11 cellular contexts compared by ENCODE assay signal in genomic region chr16:84732674-84733352, GRCh38. TPM values are rescaled to one million over a fixed set of nuclear protein-coding genes. Genes with fewer than 3 reads are reported as not detected.
DNase-seq lines count a peak whose midpoint lies in the region; ATAC-seq, FAIRE-seq and TF ChIP-seq lines count a peak whose summit lies in the region.
"Had no signal": no experiment of that assay in that cellular context is flagged by ENCODE, and none has a peak within 500 bp of the region (broad histone marks: within the 10 kb centered on the region; RNA-seq: fewer than 3 reads in every experiment).

No MANE protein-coding gene starts in this region.

- CTCF ChIA-PET in H1 (lab: Charles Lee; ENCODE audit: partially characterized antibody): interaction anchor here (1.3 to 13.2 kb wide), 3 partner anchors 14 to 60 kb away, joined by 4 to 137 read pairs (median 7); no protein-coding TSS in a partner anchor

- H3K23ac ChIP-seq in H1 (ENCODE audit: insufficient read length): no peak overlapping the region

- H3K9me3 Mint-ChIP-seq in neural progenitor cell: no peaks in the 10 kb centered on the region
- H3K9me3 Mint-ChIP-seq: activated naive CD4-positive, alpha-beta T cell treated with anti-CD3 and anti-CD28 coated beads for 36 hours had no signal

- ATAC-seq in DND-41 (ENCODE audit: insufficient read depth, low read depth) (no peak), HG02981 (IDR thresholded peaks at IDR 0.05; ENCODE audit: unreplicated experiment) (no peak)

- H2BK15ac ChIP-seq in H1 (ENCODE audit: low read length): no peak overlapping the region

- no peak for TF ChIP-seq EP300 in H1 (IDR thresholded peaks at IDR 0.05; ENCODE audit: borderline replicate concordance in 1 of 2, low read depth in 2 of 2, low read length in 2 of 2)

- no peak overlapping the region for H2BK12ac ChIP-seq in H1 (ENCODE audit: low read depth, low read length)

- peaks cover 23% of the 10 kb centered on the region for H3K4me1 ChIP-seq in DND-41 (ENCODE audit: insufficient read depth, low read length)
- H3K4me1 ChIP-seq in OCI-LY3 (ENCODE audit: low read length): peaks cover 46% of the 10 kb centered on the region
- H3K4me1 ChIP-seq in H1 (replicated peaks in 1 of 4; ENCODE audit: control insufficient read depth in 3 of 4, insufficient read depth in 4 of 4, low read length in 3 of 4): peaks cover 7 to 25% (median 20%) of the 10 kb centered on the region in 4 experiments
- peaks cover 14% of the 10 kb centered on the region for H3K4me1 ChIP-seq in neural progenitor cell

- peaks cover 33% of the 10 kb centered on the region for H3K4me1 Mint-ChIP-seq in neural progenitor cell

- no peaks in the 10 kb centered on the region for H3K9me3 ChIP-seq in DND-41 (ENCODE audit: insufficient read depth, low read length, severe bottlenecking)
- H3K9me3 ChIP-seq in OCI-LY3 (ENCODE audit: insufficient read depth, low read length): no peaks in the 10 kb centered on the region
- H3K9me3 ChIP-seq in H1 (ENCODE audit: insufficient read depth in 2 of 2, low read depth in 1 of 2, low read length in 1 of 2): no peaks in the 10 kb centered on the region
- no peaks in the 10 kb centered on the region for H3K9me3 ChIP-seq in neural progenitor cell (ENCODE audit: low read depth)

- no peak overlapping the region for H2BK20ac ChIP-seq in H1 (ENCODE audit: low read length)

- DNase-seq in DND-41: no peak
- DNase-seq in H1 (ENCODE audit: low read depth in 1 of 2, low spot score in 2 of 2): no peak
- DNase-seq in renal cortical epithelial cell (ENCODE audit: low read depth): peak; percentile 53
- DNase-seq in cerebellar cortex (ENCODE audit: low spot score): no peak
- no peak for DNase-seq in neural progenitor cell (ENCODE audit: low spot score)
- DNase-seq in NCI-H82 treated with DMSO at 0.1 percent for 48 hours (lab: John Stamatoyannopoulos, UW; ENCODE audit: unreplicated experiment): no peak
- DNase-seq: activated naive CD4-positive, alpha-beta T cell treated with anti-CD3 and anti-CD28 coated beads for 36 hours; NCI-H1092 had no signal

- peaks cover 10% of the 10 kb centered on the region for H3F3A ChIP-seq in neural progenitor cell (ENCODE audit: low read depth)

- H4K91ac ChIP-seq in H1 (replicated peaks; ENCODE audit: insufficient read length, low read length): no peak overlapping the region

- peak overlapping the region; percentile 44 for H4K5ac ChIP-seq in H1 (ENCODE audit: insufficient read length, low read depth, low read length)

- H4K8ac ChIP-seq in H1 (ENCODE audit: extremely low read depth, insufficient read depth, low read length): no peak overlapping the region

- H2BK120ac ChIP-seq in H1 (replicated peaks; ENCODE audit: low read depth, low read length): no peak overlapping the region

- no peak overlapping the region for H3K14ac ChIP-seq in H1 (ENCODE audit: insufficient read length)

- H3K27ac ChIP-seq in DND-41 (ENCODE audit: low read length): 0 out of 2 replicates have a peak overlapping the region, but pooled peaks have one; percentile 16
- 0 out of 2 replicates have a peak overlapping the region, but pooled peaks have one; percentile 9 for H3K27ac ChIP-seq in OCI-LY3 (ENCODE audit: low read length)
- no peak overlapping the region for H3K27ac ChIP-seq in H1 (ENCODE audit: low read depth, low read length)
- H3K27ac ChIP-seq in neural progenitor cell: no peak overlapping the region
- H3K27ac ChIP-seq: coronary artery had no signal

- H3K9ac ChIP-seq in DND-41 (ENCODE audit: low read depth, low read length) (no peak overlapping the region), OCI-LY3 (ENCODE audit: low read length) (no peak overlapping the region), H1 (replicated peaks in 1 of 4; ENCODE audit: extremely low read depth in 1 of 4, low read depth in 3 of 4, low read length in 3 of 4) (no peak overlapping the region), neural progenitor cell (no peak overlapping the region)

- no peaks in the 10 kb centered on the region for H3K23me2 ChIP-seq in H1 (ENCODE audit: low read depth, low read length)

- WGBS in H1 (ENCODE audit: extremely low coverage in 1 of 2, insufficient coverage in 1 of 2, insufficient read length in 1 of 2, insufficient replicate concordance in 2 of 2, low coverage in 1 of 2, low lambda C conversion rate in 2 of 2, missing lambda C conversion rate in 1 of 2), 2 experiments: 81% methylated on average over 9 of the region's 9 CpGs; no CpG with 5 or more reads in 1 of the 2 experiments

- H3K36me3 Mint-ChIP-seq in neural progenitor cell: peaks cover 3% of the 10 kb centered on the region

- no peak for TF ChIP-seq RAD21 in H1 (IDR thresholded peaks at IDR 0.05 in 1 of 2, conservative IDR thresholded peaks at IDR 0.05 in 1 of 2; ENCODE audit: low read depth in 2 of 2, low read length in 2 of 2)

- H4K20me1 ChIP-seq in DND-41 (ENCODE audit: insufficient read depth, low read length) (peaks cover 76% of the 10 kb centered on the region), OCI-LY3 (ENCODE audit: insufficient read depth, low read length) (peaks cover 84% of the 10 kb centered on the region), H1 (replicated peaks in 1 of 2; ENCODE audit: control insufficient read depth in 1 of 2, insufficient read depth in 2 of 2, low read length in 2 of 2) (peaks cover 16 to 21% of the 10 kb centered on the region in 2 experiments), neural progenitor cell (ENCODE audit: low read depth) (peaks cover 92% of the 10 kb centered on the region)

- no peaks in the 10 kb centered on the region for H3K79me1 ChIP-seq in H1 (ENCODE audit: low read depth, low read length)

- TF ChIP-seq CTCF in DND-41 (IDR thresholded peaks at IDR 0.05; ENCODE audit: borderline replicate concordance, extremely low read depth, low read length, poor library complexity, severe bottlenecking) (no peak), OCI-LY3 (IDR thresholded peaks at IDR 0.05; ENCODE audit: low read depth, low read length) (no peak), H1 (IDR thresholded peaks at IDR 0.05; ENCODE audit: control extremely low read depth in 1 of 3, insufficient read depth in 1 of 3, low read depth in 1 of 3, low read length in 3 of 3) (no peak), neural progenitor cell (IDR thresholded peaks at IDR 0.05) (no peak)

- H2AK5ac ChIP-seq in H1 (ENCODE audit: low read depth, low read length): no peak overlapping the region

- H3K4ac ChIP-seq in H1 (replicated peaks; ENCODE audit: insufficient read length, low read depth, low read length): no peak overlapping the region

- H3K4me2 ChIP-seq in DND-41 (ENCODE audit: insufficient read depth, low read length): no peak overlapping the region
- peak overlapping the region; percentile 49 for H3K4me2 ChIP-seq in OCI-LY3 (ENCODE audit: low read length)
- H3K4me2 ChIP-seq in H1 (ENCODE audit: insufficient read depth in 1 of 2, low read depth in 2 of 2, low read length in 2 of 2): no peak overlapping the region
- H3K4me2 ChIP-seq in neural progenitor cell: no peak overlapping the region

- H3K27ac Mint-ChIP-seq in neural progenitor cell: no peak overlapping the region
- H3K27ac Mint-ChIP-seq: activated naive CD4-positive, alpha-beta T cell treated with anti-CD3 and anti-CD28 coated beads for 36 hours had no signal

- H3K36me3 ChIP-seq in DND-41 (ENCODE audit: insufficient read depth, low read length) (peaks cover 25% of the 10 kb centered on the region; the same call in 1 of the 2 replicates), OCI-LY3 (replicated peaks; ENCODE audit: low read depth, low read length) (peaks cover 19% of the 10 kb centered on the region), H1 (ENCODE audit: control insufficient read depth in 2 of 4, insufficient read depth in 4 of 4, low read length in 3 of 4) (peaks cover 0 to 5% (median 0%) of the 10 kb centered on the region in 4 experiments; a peak in 1 of 8 replicates), neural progenitor cell (peaks cover 5% of the 10 kb centered on the region)

- no peak overlapping the region for H3K18ac ChIP-seq in H1 (ENCODE audit: extremely low read depth, low read length)

- H3K27me3 ChIP-seq in DND-41 (ENCODE audit: insufficient read depth, low read length, poor library complexity): no peaks in the 10 kb centered on the region
- no peaks in the 10 kb centered on the region for H3K27me3 ChIP-seq in OCI-LY3 (ENCODE audit: low read depth, low read length)
- H3K27me3 ChIP-seq in H1 (replicated peaks in 1 of 4; ENCODE audit: control insufficient read depth in 3 of 4, extremely low read depth in 1 of 4, insufficient read depth in 3 of 4, low read length in 3 of 4): no peaks in the 10 kb centered on the region
- no peaks in the 10 kb centered on the region for H3K27me3 ChIP-seq in neural progenitor cell

- no peak for FAIRE-seq in H1 (lab: Jason Lieb, UNC)

- H3K79me2 ChIP-seq in DND-41 (ENCODE audit: insufficient read depth, low read length): peaks cover 98% of the 10 kb centered on the region
- H3K79me2 ChIP-seq in OCI-LY3 (ENCODE audit: low read length): peaks cover 98% of the 10 kb centered on the region
- H3K79me2 ChIP-seq in H1 (ENCODE audit: control insufficient read depth in 1 of 2, insufficient read depth in 2 of 2, low read length in 2 of 2): peaks cover 3 to 95% of the 10 kb centered on the region in 2 experiments; a peak in 3 of 4 replicates
- peaks cover 98% of the 10 kb centered on the region for H3K79me2 ChIP-seq in neural progenitor cell (ENCODE audit: low read depth)

- no peaks in the 10 kb centered on the region for H3K27me3 Mint-ChIP-seq in neural progenitor cell (ENCODE audit: insufficient read depth, low read depth)

- H2BK5ac ChIP-seq in H1 (ENCODE audit: low read depth, low read length): 0 out of 2 replicates have a peak overlapping the region, but pooled peaks have one; percentile 1

- no peak for TF ChIP-seq POLR2A in H1 (IDR thresholded peaks at IDR 0.05; ENCODE audit: control extremely low read depth in 1 of 2, low read depth in 2 of 2, low read length in 2 of 2)

- H2AFZ ChIP-seq in DND-41 (ENCODE audit: low read depth, low read length) (no peak overlapping the region), OCI-LY3 (ENCODE audit: low read depth, low read length) (no peak overlapping the region), H1 (ENCODE audit: low read length) (no peak overlapping the region), neural progenitor cell (replicated peaks) (no peak overlapping the region)

- H3K4me3 ChIP-seq in DND-41 (ENCODE audit: low read depth in 1 of 2, low read length in 2 of 2) (no peak overlapping the region), OCI-LY3 (ENCODE audit: low read length) (no peak overlapping the region), H1 (ENCODE audit: extremely low read depth in 1 of 4, insufficient read depth in 2 of 4, low read depth in 3 of 4, low read length in 4 of 4) (no peak overlapping the region), neural progenitor cell (no peak overlapping the region)
- H3K4me3 ChIP-seq: coronary artery had no signal

- POLR2A ChIA-PET in H1 (lab: Charles Lee; ENCODE audit: partially characterized antibody): no interaction called here

- no peak overlapping the region for H3K4me3 Mint-ChIP-seq in neural progenitor cell
- H3K4me3 Mint-ChIP-seq: activated naive CD4-positive, alpha-beta T cell treated with anti-CD3 and anti-CD28 coated beads for 36 hours had no signal

- H3K56ac ChIP-seq in H1 (replicated peaks; ENCODE audit: insufficient read length, low read depth, low read length): no peak overlapping the region

RNA-seq across cellular contexts. Expression of gene USP10, which starts 33.0 kb away (rescaled TPM):
- total RNA-seq in H1 (2021; fragmentation: NEBNext Ultra II Directional; extraction: Animal tissue kit (Norgen Biotek cat#: 25700)): 186 and 195 TPM in 2 replicates
- 171 and 224 TPM in 2 replicates for polyA plus RNA-seq in H1 (2011; rRNA removed)
- 133 TPM for polyA plus RNA-seq in H1 (2011; cell fraction: cytosol; rRNA removed)
- polyA plus RNA-seq in H1 (2011; cell fraction: nucleus; rRNA removed): 270 TPM
- polyA plus RNA-seq in H1 (2012, experiment 1 of 2): 144 to 168 TPM (median 154 TPM) in 4 replicates
- 26.5 TPM for polyA plus RNA-seq in H1 (2012, experiment 2 of 2)
- polyA plus RNA-seq in H1 (2013, experiment 1 of 2): 104 TPM
- 99.0 TPM for polyA plus RNA-seq in H1 (2013, experiment 2 of 2)
- polyA minus RNA-seq in H1 (2011; rRNA and poly(A)+ RNA removed): 417 and 489 TPM in 2 replicates
- polyA minus RNA-seq in H1 (2011; cell fraction: cytosol; rRNA and poly(A)+ RNA removed): 122 TPM
- polyA minus RNA-seq in H1 (2011; cell fraction: nucleus; rRNA and poly(A)+ RNA removed): 124 TPM
- total RNA-seq in renal cortical epithelial cell (39.6 and 86.7 TPM in 2 replicates), neural progenitor cell (ENCODE audit: low replicate concordance) (117 and 130 TPM in 2 replicates)

Comparison
In these comparisons a context has a peak if more than half of its experiments do, and no peak if none do; other contexts are left out.
1. H3K27ac ChIP-seq: peak in DND-41 (single experiment) and OCI-LY3 (single experiment); none in H1 (single experiment) and neural progenitor cell (single experiment).